In the genomic region with DNA sequence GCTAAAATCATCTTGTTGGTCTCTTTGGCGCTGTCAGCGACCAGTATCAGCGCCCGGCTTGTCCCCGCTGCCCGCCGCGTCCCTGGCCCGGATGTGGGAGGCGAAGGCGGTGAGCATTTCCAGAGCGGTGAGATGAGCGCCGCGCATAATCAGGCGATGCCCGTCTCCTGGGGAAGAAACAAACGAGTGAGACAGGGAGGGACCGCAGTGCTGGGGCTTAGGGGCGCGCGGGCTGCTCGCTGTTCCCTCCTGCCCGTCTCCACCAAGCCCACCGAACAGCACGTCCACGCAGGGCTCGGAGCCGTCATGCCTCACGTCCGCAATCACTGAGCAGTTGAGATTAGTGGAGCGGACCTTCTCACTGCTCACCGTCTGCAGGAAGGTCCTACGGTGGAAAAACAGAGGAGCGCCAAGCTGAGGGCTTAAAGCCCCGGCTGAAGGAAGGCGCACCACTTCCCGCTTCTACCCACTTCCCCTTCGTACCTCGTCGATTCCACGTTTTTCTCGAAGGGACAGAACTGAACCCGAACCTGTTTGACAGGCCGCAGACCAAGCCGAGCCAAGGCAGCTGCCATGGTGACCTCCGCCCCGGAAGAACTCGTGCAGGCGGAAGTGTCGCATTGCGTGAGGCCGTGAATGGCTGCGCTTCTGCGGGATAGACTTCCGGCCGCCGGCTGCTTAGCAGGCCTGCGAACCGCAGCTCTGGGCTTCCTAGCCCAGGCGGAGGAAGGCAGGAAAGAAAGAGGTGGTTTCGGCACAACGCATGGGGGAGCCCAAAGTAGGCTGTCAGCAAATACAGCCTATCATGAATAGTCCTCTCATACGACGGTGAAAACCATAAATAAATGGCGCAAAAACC, we compare ENCODE assay signal across 8 cellular contexts. TPM values are rescaled to one million over a fixed set of nuclear protein-coding genes. Genes with fewer than 3 reads are reported as not detected.
DNase-seq lines count a peak whose midpoint lies in the region; ATAC-seq and TF ChIP-seq lines count a peak whose summit lies in the region.

A gene (minus strand): TSS at position 595 of the 859 bp plus-strand sequence. CDS start 20 bp downstream, at position 575.

- ATAC-seq in GM21528 (IDR thresholded peaks at IDR 0.05; ENCODE audit: low FRiP score, unreplicated experiment) = peak; percentile 81
- ATAC-seq in activated T-cell treated with anti-CD3 and anti-CD28 coated beads, Interleukin-2, amount 50 U/mL, for 4 hours = peak; percentile 96 to 97
- ATAC-seq in esophagus mucosa = peak; percentile 95

- H3K27me3 Mint-ChIP-seq in activated T-cell treated with anti-CD3 and anti-CD28 coated beads, Interleukin-2, amount 50 U/mL, for 4 hours (ENCODE audit: low read depth) = no peaks in the 10 kb centered on the region

- H3K27me3 ChIP-seq in Peyer's patch (no peaks in the 10 kb centered on the region), muscle layer of duodenum (ENCODE audit: low read depth, low read length) (no peaks in the 10 kb centered on the region)

- peak within 1 kb of the TSS; percentile 96 for H3K4me3 ChIP-seq in Jurkat, Clone E6-1 (ENCODE audit: low read length)
- H3K4me3 ChIP-seq in Peyer's patch = peak within 1 kb of the TSS; percentile 49 to 62 (median 60)
- H3K4me3 ChIP-seq in muscle layer of duodenum (ENCODE audit: low read depth in 1 of 2, low read length in 2 of 2) = peak within 1 kb of the TSS; percentile 85 to 94

- peak within 1 kb of the TSS; percentile 79 to 92 (median 86) for H3K27ac ChIP-seq in Peyer's patch
- H3K27ac ChIP-seq in muscle layer of duodenum (ENCODE audit: low read length) = peak within 1 kb of the TSS; percentile 94

- no peak for TF ChIP-seq CTCF in Peyer's patch (IDR thresholded peaks at IDR 0.05)

- H3K36me3 Mint-ChIP-seq in activated T-cell treated with anti-CD3 and anti-CD28 coated beads, Interleukin-2, amount 50 U/mL, for 4 hours (ENCODE audit: insufficient read depth) = peaks cover 16% of the 10 kb centered on the region

- H3K4me1 Mint-ChIP-seq in activated T-cell treated with anti-CD3 and anti-CD28 coated beads, Interleukin-2, amount 50 U/mL, for 4 hours (ENCODE audit: low read depth) = peaks cover 20% of the 10 kb centered on the region

- H3K36me3 ChIP-seq in Peyer's patch (peaks cover 0 to 24% (median 0%) of the 10 kb centered on the region in 3 donors), muscle layer of duodenum (ENCODE audit: control insufficient read depth in 1 of 2, insufficient read depth in 2 of 2, low read length in 2 of 2) (peaks cover 15 to 21% of the 10 kb centered on the region in 2 donors)

- TF ChIP-seq POLR2A in Peyer's patch (IDR thresholded peaks at IDR 0.05) = peak; percentile 79 to 80

- no peaks in the 10 kb centered on the region for H3K9me3 Mint-ChIP-seq in activated T-cell treated with anti-CD3 and anti-CD28 coated beads, Interleukin-2, amount 50 U/mL, for 4 hours

- no peaks in the 10 kb centered on the region for H3K9me3 ChIP-seq in Peyer's patch
- H3K9me3 ChIP-seq in muscle layer of duodenum (ENCODE audit: control insufficient read depth in 1 of 2, low read length in 2 of 2) = no peaks in the 10 kb centered on the region

- H3K4me3 Mint-ChIP-seq in activated T-cell treated with anti-CD3 and anti-CD28 coated beads, Interleukin-2, amount 50 U/mL, for 4 hours = peak within 1 kb of the TSS; percentile 99

- DNase-seq in DMS153 (lab: John Stamatoyannopoulos, UW) (peak; percentile 84), Peyer's patch (peak; percentile 96 to 98 (median 97))
- DNase-seq in Jurkat, Clone E6-1 (ENCODE audit: low read depth, low spot score) = peak; percentile 96
- peak; percentile 96 for DNase-seq in activated T-cell treated with anti-CD3 and anti-CD28 coated beads, Interleukin-2, amount 50 U/mL, for 4 hours
- peak; percentile 92 for DNase-seq in stimulated activated CD8-positive, alpha-beta memory T cell treated with anti-CD3 and anti-CD28 coated beads, Interleukin-7, amount 100 ng/mL, for 24 hours (ENCODE audit: low read depth)

- H3K4me1 ChIP-seq in Peyer's patch = peaks cover 2 to 25% (median 7%) of the 10 kb centered on the region in 4 donors
- H3K4me1 ChIP-seq in muscle layer of duodenum (ENCODE audit: control insufficient read depth in 1 of 2, insufficient read depth in 2 of 2, low read length in 2 of 2) = peaks cover 8 to 17% of the 10 kb centered on the region in 2 donors

RNA-seq across cellular contexts. Expression of the gene that starts here (rescaled TPM):
- 148 TPM for polyA plus RNA-seq in Jurkat, Clone E6-1 (2012; ENCODE audit: insufficient read depth, insufficient read length)
- total RNA-seq in Peyer's patch (10 to 100 TPM; 17.8 to 23.8 (median 20.0) TPM), esophagus mucosa (87.5 TPM)
- total RNA-seq in activated T-cell treated with anti-CD3 and anti-CD28 coated beads, Interleukin-2, amount 50 U/mL, for 4 hours = 100 to 1,000 TPM; 105 to 106 (median 106) TPM

Comparison
In these comparisons a context has a peak if more than half of its experiments do, and no peak if none do; other contexts are left out.
1. Peak in every context shown above with its lines: DNase-seq, ATAC-seq, H3K4me3 ChIP-seq and H3K27ac ChIP-seq.